ENCODE assay signal across 10 cellular contexts in genomic region chr7:18566829-18567228, GRCh38.
DNase-seq lines count a peak whose midpoint lies in the region; ATAC-seq and TF ChIP-seq lines count a peak whose summit lies in the region.
"Had no signal": no experiment of that assay in that cellular context is flagged by ENCODE, and none has a peak within 500 bp of the region (broad histone marks: within the 10 kb centered on the region; RNA-seq: fewer than 3 reads in every experiment).

No MANE protein-coding gene starts in this region.

- ATAC-seq in GM19463 (IDR thresholded peaks at IDR 0.05; ENCODE audit: unreplicated experiment) (peak; percentile 98), HG03095 (IDR thresholded peaks at IDR 0.05; ENCODE audit: unreplicated experiment) (peak; percentile 95)
- ATAC-seq: T-cell had no signal

- TF ChIP-seq CTCF in GM12864 (IDR thresholded peaks at IDR 0.05; ENCODE audit: low read depth, low read length, missing control alignments), result no peak

- H3K4me3 ChIP-seq in GM12864 (ENCODE audit: low read depth, low read length), result no peak overlapping the region

- DNase-seq in GM12864 (ENCODE audit: low read depth), result peak; percentile 67
- peak; percentile 11 for DNase-seq in RPMI8226
- no peak for DNase-seq in midbrain (lab: John Stamatoyannopoulos, UW)
- no peak for DNase-seq in hepatic stellate cell (ENCODE audit: low spot score)
- no peak for DNase-seq in NCI-H510A treated with DMSO at 0.1 percent for 48 hours (lab: John Stamatoyannopoulos, UW)
- no peak for DNase-seq in stimulated activated CD4-positive, alpha-beta T cell treated with anti-CD3 and anti-CD28 coated beads, Interleukin-1b, Interleukin-23, amount 100 ng/mL, for 48 hours
- DNase-seq: CD8-positive, alpha-beta memory T cell had no signal

Comparison
In these comparisons a context has a peak if more than half of its experiments do, and no peak if none do; other contexts are left out.
1. DNase-seq: peak in GM12864 (single experiment) and RPMI8226 (single experiment); none in midbrain (single experiment), hepatic stellate cell (single experiment), NCI-H510A treated with DMSO at 0.1 percent for 48 hours (single experiment) and stimulated activated CD4-positive, alpha-beta T cell treated with anti-CD3 and anti-CD28 coated beads, Interleukin-1b, Interleukin-23, amount 100 ng/mL, for 48 hours (single experiment).